ENCODE assay signal across 8 cellular contexts in the genomic region with DNA sequence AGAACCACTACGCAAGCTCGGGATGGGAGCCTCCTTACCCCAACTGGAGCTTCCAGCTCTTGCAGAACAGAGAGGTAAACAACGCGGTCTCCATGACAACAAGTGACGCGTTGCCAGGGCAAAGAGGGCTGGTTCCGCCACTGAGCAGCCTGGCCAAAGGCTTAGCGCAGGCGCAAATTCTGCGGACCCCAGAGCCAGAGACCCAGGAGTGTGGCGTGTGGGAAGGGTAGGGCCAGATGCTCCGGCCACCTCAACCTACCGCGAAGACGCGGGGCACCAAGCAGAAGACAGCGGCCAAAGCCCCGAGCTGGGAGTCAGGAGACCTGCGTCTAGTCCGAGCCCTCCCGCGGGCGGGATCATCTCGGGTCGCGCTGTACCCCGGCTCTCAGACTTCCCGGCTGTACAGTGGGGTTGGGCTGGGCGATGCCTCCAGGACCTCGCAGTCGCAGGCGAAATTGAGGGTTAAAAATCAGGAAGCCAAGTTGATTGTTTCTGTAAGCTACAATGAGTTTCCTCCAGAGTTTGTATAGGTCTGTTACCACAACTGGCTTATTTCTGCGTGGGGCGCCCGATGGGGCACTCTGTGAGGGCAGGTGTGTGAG. TPM values are rescaled to one million over a fixed set of nuclear protein-coding genes. Genes with fewer than 3 reads are reported as not detected.
DNase-seq lines count a peak whose midpoint lies in the region; FAIRE-seq and TF ChIP-seq lines count a peak whose summit lies in the region.

A gene (minus strand): TSS at position 68 of the 602 bp plus-strand sequence. CDS start 1,353 bp downstream, outside the sequence.

- no peaks in the 10 kb centered on the region for H3K36me3 Mint-ChIP-seq in CD4-positive, alpha-beta memory T cell

- intact Hi-C loops in CD4-positive, alpha-beta memory T cell (cut with micrococcal nuclease), result no loop called here

- H3K4me1 Mint-ChIP-seq in CD4-positive, alpha-beta memory T cell, result peaks cover 6 to 20% (median 18%) of the 10 kb centered on the region in 4 donors

- H3K4me3 Mint-ChIP-seq in CD4-positive, alpha-beta memory T cell, result peak within 1 kb of the TSS; percentile 78 to 90 (median 85)

- no peaks in the 10 kb centered on the region for H3K36me3 ChIP-seq in CD4-positive, alpha-beta memory T cell (ENCODE audit: insufficient read depth, low read length)
- no peaks in the 10 kb centered on the region for H3K36me3 ChIP-seq in HUES6 (ENCODE audit: control insufficient read depth, insufficient read depth, low read length)
- no peaks in the 10 kb centered on the region for H3K36me3 ChIP-seq in keratinocyte (ENCODE audit: control insufficient read depth in 2 of 2, extremely low read depth in 1 of 2, insufficient read depth in 2 of 2, low read length in 2 of 2)

- FAIRE-seq in keratinocyte (lab: Jason Lieb, UNC), result peak; percentile 75

- H2AFZ ChIP-seq in keratinocyte (ENCODE audit: control insufficient read depth, low read length), result peak within 1 kb of the TSS; percentile 82

- CTCF ChIA-PET in CD4-positive, alpha-beta memory T cell (lab: Charles Lee; ENCODE audit: partially characterized antibody), result interaction anchor here (1.4 kb wide), 1 partner anchor 12 kb away, joined by 13 read pairs; no protein-coding TSS in a partner anchor

- H3K9ac ChIP-seq in HUES6 (ENCODE audit: low read length) (no peak within 1 kb of the TSS), keratinocyte (ENCODE audit: control insufficient read depth, extremely low read depth, insufficient read depth, low read length) (peak within 1 kb of the TSS; percentile 49)

- H3K9me1 ChIP-seq in keratinocyte (ENCODE audit: control insufficient read depth, extremely low read depth, insufficient read depth, low read length), result no peaks in the 10 kb centered on the region

- H3K27me3 Mint-ChIP-seq in CD4-positive, alpha-beta memory T cell, result peaks cover 31 to 56% of the 10 kb centered on the region in 2 donors

- H3K27ac ChIP-seq in CD4-positive, alpha-beta memory T cell (ENCODE audit: low read depth, low read length), result no peak within 1 kb of the TSS
- no peak within 1 kb of the TSS for H3K27ac ChIP-seq in HUES6 (ENCODE audit: low read depth, low read length)
- no peak within 1 kb of the TSS for H3K27ac ChIP-seq in keratinocyte (ENCODE audit: control insufficient read depth, insufficient read depth, low read length)

- peak; percentile 75 to 83 (median 78) for DNase-seq in CD4-positive, alpha-beta memory T cell
- peak; percentile 32 to 50 for DNase-seq in activated CD4-positive, alpha-beta T cell treated with anti-CD3 and anti-CD28 coated beads for 24 hours (ENCODE audit: low read depth in 2 of 2)
- DNase-seq in choroid plexus epithelial cell (ENCODE audit: low read depth) (peak; percentile 85), keratinocyte (ENCODE audit: low read depth, low spot score) (no peak), RKO (ENCODE audit: low spot score) (no peak)
- peak; percentile 28 to 48 (median 40) for DNase-seq in stimulated activated CD4-positive, alpha-beta T cell treated with anti-CD3 and anti-CD28 coated beads, Interleukin-12 subunit alpha, Interleukin-12 subunit beta, amount 100 ng/mL, for 48 hours (ENCODE audit: low read depth in 2 of 3, low spot score in 1 of 3)
- no peak for DNase-seq in NK-92 treated with Interleukin-12 subunit alpha and Interleukin-12 subunit beta, amount 100 ng/mL, for 24 hours (lab: John Stamatoyannopoulos, UW)

- H3K9me3 Mint-ChIP-seq in CD4-positive, alpha-beta memory T cell, result peaks cover 0 to 2% (median 0%) of the 10 kb centered on the region in 8 donors

- no peaks in the 10 kb centered on the region for H3K79me2 ChIP-seq in keratinocyte (ENCODE audit: control insufficient read depth, insufficient read depth, low read length)

- H3K9me3 ChIP-seq in CD4-positive, alpha-beta memory T cell (ENCODE audit: control insufficient read depth in 1 of 2, low read length in 2 of 2), result no peaks in the 10 kb centered on the region
- H3K9me3 ChIP-seq in HUES6 (ENCODE audit: control insufficient read depth, insufficient read depth, low read depth, low read length), result no peaks in the 10 kb centered on the region
- no peaks in the 10 kb centered on the region for H3K9me3 ChIP-seq in keratinocyte (ENCODE audit: control insufficient read depth, low read depth, low read length)

- peaks cover 13% of the 10 kb centered on the region for H3K4me1 ChIP-seq in CD4-positive, alpha-beta memory T cell (ENCODE audit: insufficient read depth, low read length)
- H3K4me1 ChIP-seq in HUES6 (ENCODE audit: control insufficient read depth, insufficient read depth, low read length), result no peaks in the 10 kb centered on the region
- peaks cover 4% of the 10 kb centered on the region for H3K4me1 ChIP-seq in keratinocyte (ENCODE audit: control insufficient read depth, extremely low read depth, insufficient read depth, low read length)

- H3K27me3 ChIP-seq in CD4-positive, alpha-beta memory T cell (ENCODE audit: insufficient read depth, low read length), result peaks cover 31% of the 10 kb centered on the region
- H3K27me3 ChIP-seq in HUES6 (ENCODE audit: control insufficient read depth, insufficient read depth, low read length) (peaks cover 77% of the 10 kb centered on the region), keratinocyte (ENCODE audit: control insufficient read depth, extremely low read depth, insufficient read depth, low read length) (peaks cover 15% of the 10 kb centered on the region)

- H3K4me3 ChIP-seq in CD4-positive, alpha-beta memory T cell (ENCODE audit: low read length in 2 of 2), result peak within 1 kb of the TSS in 1 of 2 donors; percentile 35
- H3K4me3 ChIP-seq in HUES6 (ENCODE audit: low read depth, low read length) (peak within 1 kb of the TSS; percentile 54), choroid plexus epithelial cell (ENCODE audit: low read depth, low read length) (peak within 1 kb of the TSS; percentile 58), keratinocyte (ENCODE audit: control insufficient read depth in 2 of 3, extremely low read depth in 1 of 3, insufficient read depth in 2 of 3, low read depth in 1 of 3, low read length in 3 of 3) (peak within 1 kb of the TSS; percentile 47 to 71 (median 59))

- peak within 1 kb of the TSS; percentile 68 to 96 (median 94) for H3K27ac Mint-ChIP-seq in CD4-positive, alpha-beta memory T cell

- peak within 1 kb of the TSS; percentile 90 for H3K4me2 ChIP-seq in keratinocyte (ENCODE audit: control insufficient read depth, extremely low read depth, insufficient read depth, low read depth, low read length)

- dilution Hi-C loops in keratinocyte (cut with MboI; ENCODE audit: extremely low pct_ligation_motif_present, low sequenced_read_pairs), result no loop called here

- TF ChIP-seq CTCF in choroid plexus epithelial cell (conservative IDR thresholded peaks at IDR 0.05; ENCODE audit: low read depth, low read length), result no peak
- TF ChIP-seq CTCF in keratinocyte (optimal IDR thresholded peaks at IDR 0.05 in 1 of 3, IDR thresholded peaks at IDR 0.05 in 1 of 3, conservative IDR thresholded peaks at IDR 0.05 in 1 of 3; ENCODE audit: extremely low read depth in 1 of 3, insufficient read depth in 2 of 3, low read length in 3 of 3), result no peak

- POLR2A ChIA-PET in CD4-positive, alpha-beta memory T cell (lab: Charles Lee; ENCODE audit: partially characterized antibody), result no interaction called here

- H4K20me1 ChIP-seq in keratinocyte (ENCODE audit: control insufficient read depth, extremely low read depth, insufficient read depth, low read length), result no peaks in the 10 kb centered on the region

RNA-seq across cellular contexts. Expression of the gene that starts here (rescaled TPM):
- total RNA-seq in CD4-positive, alpha-beta memory T cell, result not detected
- not detected for polyA plus RNA-seq in CD4-positive, alpha-beta memory T cell
- polyA plus RNA-seq in keratinocyte, result not detected in 3 replicates
- not detected for polyA plus RNA-seq in keratinocyte (2011; ENCODE audit: low read depth)
- not detected in 2 replicates for polyA plus RNA-seq in keratinocyte (2011; cell fraction: cytosol; rRNA removed)
- not detected in 2 replicates for polyA plus RNA-seq in keratinocyte (2011; cell fraction: nucleus; rRNA removed)
- polyA plus RNA-seq in keratinocyte (2012; ENCODE audit: low replicate concordance), result not detected in 2 replicates
- not detected in 3 replicates for polyA minus RNA-seq in keratinocyte
- not detected for polyA minus RNA-seq in keratinocyte (2011; cell fraction: cytosol; rRNA and poly(A)+ RNA removed)
- not detected in 2 replicates for polyA minus RNA-seq in keratinocyte (2011; cell fraction: nucleus; rRNA and poly(A)+ RNA removed)

Comparison
In these comparisons a context has a peak if more than half of its experiments do, and no peak if none do; other contexts are left out.
1. Peak in DNase-seq in CD4-positive, alpha-beta memory T cell; RNA of the gene not detected or under 1 TPM.
2. DNase-seq: peak in activated CD4-positive, alpha-beta T cell treated with anti-CD3 and anti-CD28 coated beads for 24 hours (2 of 2), choroid plexus epithelial cell (single experiment) and stimulated activated CD4-positive, alpha-beta T cell treated with anti-CD3 and anti-CD28 coated beads, Interleukin-12 subunit alpha, Interleukin-12 subunit beta, amount 100 ng/mL, for 48 hours (3 of 3); none in keratinocyte (single experiment), RKO (single experiment) and NK-92 treated with Interleukin-12 subunit alpha and Interleukin-12 subunit beta, amount 100 ng/mL, for 24 hours (single experiment).